Comparison of ENCODE assay signal across 15 cellular contexts in genomic region chr7:157378390-157378789, GRCh38. TPM values are rescaled to one million over a fixed set of nuclear protein-coding genes. Genes with fewer than 3 reads are reported as not detected.
DNase-seq lines count a peak whose midpoint lies in the region; ATAC-seq and TF ChIP-seq lines count a peak whose summit lies in the region.
"Had no signal": no experiment of that assay in that cellular context is flagged by ENCODE, and none has a peak within 500 bp of the region (broad histone marks: within the 10 kb centered on the region; RNA-seq: fewer than 3 reads in every experiment).

No MANE protein-coding gene starts in this region.

- H3K27me3 ChIP-seq in CD4-positive, alpha-beta T cell (ENCODE audit: control insufficient read depth, insufficient read depth, low read length): no peaks in the 10 kb centered on the region
- H3K27me3 ChIP-seq in trophoblast cell (ENCODE audit: insufficient read depth, low read length): no peaks in the 10 kb centered on the region

- no peak overlapping the region for H3K9ac ChIP-seq in trophoblast cell (ENCODE audit: low read length)

- H3K4ac ChIP-seq in trophoblast cell (ENCODE audit: low read depth, low read length): peak overlapping the region; percentile 67

- peak; percentile 48 for DNase-seq in activated effector memory CD4-positive, alpha-beta T cell treated with anti-CD3 and anti-CD28 coated beads, Interleukin-2, amount 50 U/mL, for 16 hours
- DNase-seq in activated effector memory CD4-positive, alpha-beta T cell treated with Interleukin-2 at 50 U/mL for 16 hours: no peak
- no peak for DNase-seq in CD4-positive, alpha-beta T cell
- DNase-seq in WTC11 (ENCODE audit: low spot score) (no peak), trophoblast cell (no peak), AG20443 (ENCODE audit: low spot score) (no peak)
- DNase-seq: 8988T, COR-L47, NCI-H1930, NCI-H69, SHP77 treated with DMSO at 0.1 percent for 48 hours had no signal

- H3K14ac ChIP-seq in trophoblast cell (ENCODE audit: low read length): no peak overlapping the region

- no peak overlapping the region for H3K4me3 ChIP-seq in trophoblast cell (ENCODE audit: low read depth, low read length)
- H3K4me3 ChIP-seq: HAP-1 had no signal

- TF ChIP-seq CTCF in CD4-positive, alpha-beta T cell (IDR thresholded peaks at IDR 0.05): no peak
- TF ChIP-seq CTCF in WTC11 (IDR thresholded peaks at IDR 0.05): no peak

- no peak overlapping the region for H3K23ac ChIP-seq in trophoblast cell (ENCODE audit: low read length)

- H2AK5ac ChIP-seq in trophoblast cell (ENCODE audit: low read length): no peak overlapping the region

- H2AFZ ChIP-seq in trophoblast cell (ENCODE audit: insufficient read depth, low read length, poor library complexity): no peak overlapping the region

- no peaks in the 10 kb centered on the region for H3K27me3 Mint-ChIP-seq in CD4-positive, alpha-beta T cell
- no peaks in the 10 kb centered on the region for H3K27me3 Mint-ChIP-seq in WTC11 (ENCODE audit: low read depth)

- peaks cover 18 to 40% of the 10 kb centered on the region in 2 experiments for H3K36me3 ChIP-seq in trophoblast cell (ENCODE audit: control insufficient read depth in 1 of 2, insufficient read depth in 2 of 2, low read length in 2 of 2)

- H3K4me3 Mint-ChIP-seq in CD4-positive, alpha-beta T cell: no peak overlapping the region
- no peak overlapping the region for H3K4me3 Mint-ChIP-seq in WTC11

- no peak overlapping the region for H2BK5ac ChIP-seq in trophoblast cell (ENCODE audit: low read depth, low read length, poor library complexity)

- no peak overlapping the region for H3K27ac ChIP-seq in CD4-positive, alpha-beta T cell (ENCODE audit: low read depth, low read length)
- no peak overlapping the region for H3K27ac ChIP-seq in trophoblast cell (ENCODE audit: low read depth, low read length)
- H3K27ac ChIP-seq: HL-60 had no signal

- H3K79me2 ChIP-seq in trophoblast cell (ENCODE audit: control insufficient read depth, insufficient read depth, low read length, poor library complexity): peaks cover 2% of the 10 kb centered on the region

- WGBS in trophoblast cell (ENCODE audit: extremely low coverage, insufficient coverage, insufficient read length): 100% methylated on average over 1 of the region's 16 CpGs

- H3K4me1 Mint-ChIP-seq in CD4-positive, alpha-beta T cell (ENCODE audit: low read depth): peaks cover 72% of the 10 kb centered on the region
- H3K4me1 Mint-ChIP-seq in WTC11: peaks cover 78% of the 10 kb centered on the region

- intact Hi-C loops in CD4-positive, alpha-beta T cell (cut with DNase I, micrococcal nuclease): no loop called here

- CTCF ChIA-PET in CD4-positive, alpha-beta T cell (lab: Charles Lee): interaction anchor here (0.8 kb wide), 1 partner anchor 8 kb away, joined by 3 read pairs; no protein-coding TSS in a partner anchor
- CTCF ChIA-PET in WTC11 (lab: Charles Lee): no interaction called here

- H3K79me1 ChIP-seq in trophoblast cell (ENCODE audit: low read length): no peaks in the 10 kb centered on the region

- POLR2A ChIA-PET in CD4-positive, alpha-beta T cell (lab: Charles Lee): no interaction called here
- POLR2A ChIA-PET in WTC11 (lab: Charles Lee): no interaction called here

- peaks cover 0 to 2% of the 10 kb centered on the region in 2 experiments for H3K4me1 ChIP-seq in trophoblast cell (ENCODE audit: control insufficient read depth in 1 of 2, insufficient read depth in 2 of 2, low read length in 2 of 2)
- H3K4me1 ChIP-seq: HAP-1 had no signal

- peak overlapping the region; percentile 56 for H3K27ac Mint-ChIP-seq in CD4-positive, alpha-beta T cell
- H3K27ac Mint-ChIP-seq in WTC11: peak overlapping the region; percentile 47

- no peak overlapping the region for H2BK120ac ChIP-seq in trophoblast cell (ENCODE audit: insufficient read depth, low read length, poor library complexity)

- peaks cover 88% of the 10 kb centered on the region for H3K36me3 Mint-ChIP-seq in CD4-positive, alpha-beta T cell (ENCODE audit: low read depth)
- peaks cover 61% of the 10 kb centered on the region for H3K36me3 Mint-ChIP-seq in WTC11

- ATAC-seq in CD4-positive, alpha-beta T cell (ENCODE audit: poor library complexity): no peak
- ATAC-seq in WTC11: no peak
- ATAC-seq in HG02610 (IDR thresholded peaks at IDR 0.05; ENCODE audit: unreplicated experiment): no peak
- ATAC-seq in GM18517 (IDR thresholded peaks at IDR 0.05; ENCODE audit: unreplicated experiment): no peak

- no peaks in the 10 kb centered on the region for H3K9me3 ChIP-seq in CD4-positive, alpha-beta T cell (ENCODE audit: control insufficient read depth, low read length)
- H3K9me3 ChIP-seq in trophoblast cell (ENCODE audit: insufficient read depth, low read depth, low read length): no peaks in the 10 kb centered on the region
- H3K9me3 ChIP-seq: HAP-1 had no signal

- no peak overlapping the region for H4K91ac ChIP-seq in trophoblast cell (ENCODE audit: low read depth, low read length)

- no peak overlapping the region for H4K8ac ChIP-seq in trophoblast cell (ENCODE audit: low read depth, low read length)

- H2BK12ac ChIP-seq in trophoblast cell (ENCODE audit: low read length): no peak overlapping the region

- no peak overlapping the region for H4K12ac ChIP-seq in trophoblast cell (ENCODE audit: low read depth, low read length)

- no peaks in the 10 kb centered on the region for H3K9me3 Mint-ChIP-seq in CD4-positive, alpha-beta T cell
- H3K9me3 Mint-ChIP-seq in WTC11: no peaks in the 10 kb centered on the region

- H3K18ac ChIP-seq in trophoblast cell (ENCODE audit: low read length): no peak overlapping the region

- H3K4me2 ChIP-seq in trophoblast cell (ENCODE audit: low read length): no peak overlapping the region

TF ChIP-seq in WTC11, 78 proteins besides CTCF, POLR2A, EP300 and RAD21:
- no peak for TF ChIP-seq IRF2 (CRISPR knock-in tag; IDR thresholded peaks at IDR 0.05; ENCODE audit: borderline replicate concordance, low read depth)
- TF ChIP-seq ATF2 (CRISPR knock-in tag; IDR thresholded peaks at IDR 0.05; ENCODE audit: borderline replicate concordance, low read depth): no peak
- no peak for TF ChIP-seq JUN (CRISPR knock-in tag; IDR thresholded peaks at IDR 0.05)
- no peak for TF ChIP-seq ZNF416 (CRISPR knock-in tag; IDR thresholded peaks at IDR 0.05)
- no peak for TF ChIP-seq CDX4 (CRISPR knock-in tag; IDR thresholded peaks at IDR 0.05; ENCODE audit: borderline replicate concordance)
- no peak for TF ChIP-seq ZNF671 (CRISPR knock-in tag; IDR thresholded peaks at IDR 0.05)
- TF ChIP-seq HMGA2 (CRISPR knock-in tag; IDR thresholded peaks at IDR 0.05): no peak
- TF ChIP-seq E2F5 (CRISPR knock-in tag; IDR thresholded peaks at IDR 0.05): no peak
- no peak for TF ChIP-seq JAZF1 (CRISPR knock-in tag; IDR thresholded peaks at IDR 0.05)

RNA-seq across cellular contexts. Expression of gene DNAJB6, which starts 41.6 kb away (rescaled TPM):
- 100 to 1,000 TPM; 232 to 242 TPM for total RNA-seq in CD4-positive, alpha-beta T cell
- 264 to 288 TPM (median 268 TPM) in 3 replicates for total RNA-seq in WTC11 (2021)
- 169 and 171 TPM in 2 replicates for polyA plus RNA-seq in trophoblast cell (2013)
